ENCODE assay signal across 16 cellular contexts in genomic region chr22:29700206-29700948, GRCh38. TPM values are rescaled to one million over a fixed set of nuclear protein-coding genes. Genes with fewer than 3 reads are reported as not detected.
A peak's percentile ranks its signal among the peaks of the same experiment; 100 is the strongest.
DNase-seq lines count a peak whose midpoint lies in the region; ATAC-seq and TF ChIP-seq lines count a peak whose summit lies in the region.
"Had no signal": no experiment of that assay in that cellular context is flagged by ENCODE, and none has a peak within 500 bp of the region (broad histone marks: within the 10 kb centered on the region; RNA-seq: fewer than 3 reads in every experiment).

No MANE protein-coding gene starts in this region.

- H4K20me1 ChIP-seq in fibroblast of lung (ENCODE audit: control insufficient read depth, extremely low read depth, insufficient read depth, low read length): no peaks in the 10 kb centered on the region

- no peak overlapping the region for H3K9ac ChIP-seq in fibroblast of lung (ENCODE audit: insufficient read depth, low read length)

- no peak overlapping the region for H3K4me3 ChIP-seq in fibroblast of lung (replicated peaks in 1 of 4; ENCODE audit: control extremely low read depth in 1 of 4, insufficient read depth in 1 of 4, low read depth in 3 of 4, low read length in 4 of 4)
- H3K4me3 ChIP-seq: ascending aorta, coronary artery had no signal

- in situ Hi-C loops in ACHN (cut with HindIII; ENCODE audit: low pct_ligation_motif_present, low pct_unique_long_range_greater_than_20kb, low sequenced_read_pairs): no loop called here

- no peak overlapping the region for H3K4me3 Mint-ChIP-seq in glutamatergic neuron (ENCODE audit: unreplicated experiment)
- no peak overlapping the region for H3K4me3 Mint-ChIP-seq in activated CD8-positive, alpha-beta memory T cell treated with anti-CD3 and anti-CD28 coated beads, Interleukin-2, amount 10 ng/mL, durations not matched to agents 7 days and 5 days
- H3K4me3 Mint-ChIP-seq: activated CD8-positive, alpha-beta T cell treated with anti-CD3 and anti-CD28 coated beads for 36 hours; H9 had no signal

- no peaks in the 10 kb centered on the region for H3K79me2 ChIP-seq in fibroblast of lung (ENCODE audit: control insufficient read depth, insufficient read depth, low read length)

- H3K36me3 ChIP-seq in fibroblast of lung (ENCODE audit: control insufficient read depth, insufficient read depth, low read length): peaks cover 7% of the 10 kb centered on the region

- peak overlapping the region; percentile 32 for H3K4me2 ChIP-seq in fibroblast of lung (ENCODE audit: extremely low read depth, insufficient read depth, low read length)

- no peak for ATAC-seq in activated CD4-positive, CD25-positive, alpha-beta regulatory T cell treated with anti-CD3 and anti-CD28 coated beads, Interleukin-2, amount 50 U/mL, for 24 hours
- ATAC-seq in activated CD8-positive, alpha-beta memory T cell treated with anti-CD3 and anti-CD28 coated beads, Interleukin-2, amount 10 ng/mL, durations not matched to agents 7 days and 5 days: no peak

- peaks cover 5% of the 10 kb centered on the region for H3K4me1 ChIP-seq in fibroblast of lung (ENCODE audit: control insufficient read depth, extremely low read depth, insufficient read depth, low read length)

- H3K4me1 Mint-ChIP-seq in glutamatergic neuron (ENCODE audit: low read depth, unreplicated experiment): peaks cover 22% of the 10 kb centered on the region
- peaks cover 7% of the 10 kb centered on the region for H3K4me1 Mint-ChIP-seq in activated CD8-positive, alpha-beta memory T cell treated with anti-CD3 and anti-CD28 coated beads, Interleukin-2, amount 10 ng/mL, durations not matched to agents 7 days and 5 days

- H3K9me3 ChIP-seq in fibroblast of lung (ENCODE audit: control insufficient read depth, insufficient read depth, low read depth, low read length): no peaks in the 10 kb centered on the region
- H3K9me3 ChIP-seq: ascending aorta, BE2C had no signal

- DNase-seq in ACHN: peak; percentile 10
- DNase-seq in ELR (ENCODE audit: low read depth): peak; percentile 71
- peak; percentile 86 to 93 for DNase-seq in NCI-H446 (lab: John Stamatoyannopoulos, UW)
- DNase-seq in fibroblast of lung (ENCODE audit: low read depth in 2 of 2): peak in 1 of 2 donors; percentile 65
- no peak for DNase-seq in glutamatergic neuron
- no peak for DNase-seq in activated CD8-positive, alpha-beta memory T cell treated with anti-CD3 and anti-CD28 coated beads, Interleukin-2, amount 10 ng/mL, durations not matched to agents 7 days and 5 days
- DNase-seq in DMS53 treated with DMSO at 0.1 percent for 48 hours (lab: John Stamatoyannopoulos, UW; ENCODE audit: unreplicated experiment): no peak
- DNase-seq: BE2C, DND-41, NCI-H1930 had no signal

- CTCF ChIA-PET in activated CD8-positive, alpha-beta memory T cell treated with anti-CD3 and anti-CD28 coated beads, Interleukin-2, amount 10 ng/mL, durations not matched to agents 7 days and 5 days (lab: Charles Lee): interaction anchor here (1.3 to 2.1 kb wide), 2 partner anchors 16 to 305 kb away, joined by 3 to 9 read pairs; no protein-coding TSS in a partner anchor

- no peaks in the 10 kb centered on the region for H3K36me3 Mint-ChIP-seq in glutamatergic neuron (ENCODE audit: unreplicated experiment)
- peaks cover 3% of the 10 kb centered on the region for H3K36me3 Mint-ChIP-seq in activated CD8-positive, alpha-beta memory T cell treated with anti-CD3 and anti-CD28 coated beads, Interleukin-2, amount 10 ng/mL, durations not matched to agents 7 days and 5 days

- H3K9me3 Mint-ChIP-seq in glutamatergic neuron (ENCODE audit: unreplicated experiment): no peaks in the 10 kb centered on the region
- H3K9me3 Mint-ChIP-seq in activated CD8-positive, alpha-beta memory T cell treated with anti-CD3 and anti-CD28 coated beads, Interleukin-2, amount 10 ng/mL, durations not matched to agents 7 days and 5 days (ENCODE audit: low read depth): no peaks in the 10 kb centered on the region
- H3K9me3 Mint-ChIP-seq: activated CD8-positive, alpha-beta T cell treated with anti-CD3 and anti-CD28 coated beads for 36 hours; H9 had no signal

- H2AFZ ChIP-seq in fibroblast of lung (ENCODE audit: low read length): no peak overlapping the region

- no peaks in the 10 kb centered on the region for H3K27me3 ChIP-seq in fibroblast of lung (ENCODE audit: control insufficient read depth, insufficient read depth, low read length)
- H3K27me3 ChIP-seq: ascending aorta, BE2C had no signal

- no peak overlapping the region for H3K27ac Mint-ChIP-seq in glutamatergic neuron (ENCODE audit: unreplicated experiment)
- H3K27ac Mint-ChIP-seq in activated CD8-positive, alpha-beta memory T cell treated with anti-CD3 and anti-CD28 coated beads, Interleukin-2, amount 10 ng/mL, durations not matched to agents 7 days and 5 days: no peak overlapping the region
- H3K27ac Mint-ChIP-seq: activated CD8-positive, alpha-beta T cell treated with anti-CD3 and anti-CD28 coated beads for 36 hours; H9 had no signal

- H3K27me3 Mint-ChIP-seq in glutamatergic neuron (ENCODE audit: unreplicated experiment): no peaks in the 10 kb centered on the region
- peaks cover 10% of the 10 kb centered on the region for H3K27me3 Mint-ChIP-seq in activated CD8-positive, alpha-beta memory T cell treated with anti-CD3 and anti-CD28 coated beads, Interleukin-2, amount 10 ng/mL, durations not matched to agents 7 days and 5 days

- no peak for TF ChIP-seq CTCF in fibroblast of lung (conservative IDR thresholded peaks at IDR 0.05 in 1 of 2, IDR thresholded peaks at IDR 0.05 in 1 of 2; ENCODE audit: low read depth in 1 of 2, low read length in 2 of 2)
- no peak for TF ChIP-seq CTCF in glutamatergic neuron (IDR thresholded peaks at IDR 0.05; ENCODE audit: partially characterized antibody, unreplicated experiment)

- H3K27ac ChIP-seq in fibroblast of lung (ENCODE audit: insufficient read depth, low read length): no peak overlapping the region
- H3K27ac ChIP-seq: ascending aorta, coronary artery had no signal

RNA-seq across cellular contexts. Expression of gene CABP7, which starts 19.4 kb away (rescaled TPM):
- not detected in 2 replicates for total RNA-seq in fibroblast of lung
- not detected in 2 replicates for polyA plus RNA-seq in fibroblast of lung
- 0.03 and 0.08 TPM in 2 replicates for polyA plus RNA-seq in fibroblast of lung (2012)
- polyA minus RNA-seq in fibroblast of lung (ENCODE audit: low replicate concordance): not detected in 2 replicates
- total RNA-seq in glutamatergic neuron (ENCODE audit: unreplicated experiment): 14.6 TPM
- total RNA-seq in activated CD8-positive, alpha-beta memory T cell treated with anti-CD3 and anti-CD28 coated beads, Interleukin-2, amount 10 ng/mL, durations not matched to agents 7 days and 5 days: not detected
- total RNA-seq: ascending aorta, posterior vena cava had no signal

Comparison
In these comparisons a context has a peak if more than half of its experiments do, and no peak if none do; other contexts are left out.
1. DNase-seq: peak in ACHN (single experiment), ELR (single experiment) and NCI-H446 (2 of 2); none in glutamatergic neuron (single experiment), activated CD8-positive, alpha-beta memory T cell treated with anti-CD3 and anti-CD28 coated beads, Interleukin-2, amount 10 ng/mL, durations not matched to agents 7 days and 5 days (single experiment) and DMS53 treated with DMSO at 0.1 percent for 48 hours (single experiment).
2. RNA of gene CABP7, which starts 19.4 kb away (total RNA-seq): 14.6 TPM in glutamatergic neuron (single experiment); not detected in activated CD8-positive, alpha-beta memory T cell treated with anti-CD3 and anti-CD28 coated beads, Interleukin-2, amount 10 ng/mL, durations not matched to agents 7 days and 5 days and not detected in fibroblast of lung; every median in the first group is over 10 times any median in the second.